Comparison of ENCODE assay signal across 17 cellular contexts in the genomic region with DNA sequence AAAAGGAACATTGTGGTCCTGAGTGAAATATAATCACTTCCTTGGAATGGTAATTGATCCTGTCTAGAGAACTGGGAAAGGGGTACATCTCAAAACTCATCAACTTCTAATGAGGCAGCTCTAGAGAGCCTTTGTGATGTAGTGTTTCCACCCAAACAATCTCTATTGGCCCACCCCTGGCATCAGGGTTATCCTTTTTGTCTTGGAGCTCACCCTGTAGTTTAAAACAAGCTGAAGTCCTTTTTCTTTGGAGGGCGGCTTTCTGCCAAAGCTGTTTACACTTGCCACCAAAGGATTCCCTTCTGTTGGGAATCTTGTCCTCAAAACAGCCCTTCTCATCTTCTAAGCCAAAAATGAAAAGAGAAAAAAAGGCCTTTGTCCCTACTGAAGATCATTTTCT.
DNase-seq lines count a peak whose midpoint lies in the region; ATAC-seq, FAIRE-seq and TF ChIP-seq lines count a peak whose summit lies in the region.
"Had no signal": no experiment of that assay in that cellular context is flagged by ENCODE, and none has a peak within 500 bp of the region (broad histone marks: within the 10 kb centered on the region; RNA-seq: fewer than 3 reads in every experiment).

No MANE protein-coding gene starts in this region.

- CTCF ChIA-PET in WTC11 (lab: Charles Lee): interaction anchor here (0.8 to 1.0 kb wide), 2 partner anchors 12 to 172 kb away, joined by 4 read pairs; no protein-coding TSS in a partner anchor
- CTCF ChIA-PET in activated CD4-positive, alpha-beta T cell treated with anti-CD3 and anti-CD28 coated beads for 36 hours (lab: Charles Lee): no interaction called here

- no peak for TF ChIP-seq POLR2A in GM12891 (IDR thresholded peaks at IDR 0.05; ENCODE audit: low read depth, low read length)

- no peak overlapping the region for H2AFZ ChIP-seq in GM23338

- no peak for DNase-seq in GM23338 (ENCODE audit: low spot score)
- no peak for DNase-seq in WTC11 (ENCODE audit: low spot score)
- peak; percentile 29 for DNase-seq in globus pallidus (ENCODE audit: low spot score)
- peak; percentile 36 for DNase-seq in pons (ENCODE audit: low spot score)
- DNase-seq in activated CD4-positive, alpha-beta T cell treated with anti-CD3 and anti-CD28 coated beads for 36 hours: no peak
- DNase-seq in GM12891 (ENCODE audit: insufficient read length, low spot score): no peak
- DNase-seq: BE2C; CD4-positive, CD25-positive, alpha-beta regulatory T cell; CD8-positive, alpha-beta memory T cell; COR-L47; DMS 273 treated with DMSO at 0.1 percent for 48 hours; DMS53; GDM1; HCEC 1CT had no signal

- H3K36me3 ChIP-seq in GM23338 (ENCODE audit: insufficient read depth): no peaks in the 10 kb centered on the region

- H3K27me3 ChIP-seq in GM23338 (ENCODE audit: insufficient read depth): no peaks in the 10 kb centered on the region
- H3K27me3 ChIP-seq: BE2C had no signal

- no peaks in the 10 kb centered on the region for H3K9me2 ChIP-seq in GM23338 (ENCODE audit: insufficient read depth)

- FAIRE-seq in GM12891 (lab: Jason Lieb, UNC): no peak

- no peaks in the 10 kb centered on the region for H3K9me3 Mint-ChIP-seq in GM23338
- H3K9me3 Mint-ChIP-seq in WTC11: no peaks in the 10 kb centered on the region
- H3K9me3 Mint-ChIP-seq in activated CD4-positive, alpha-beta T cell treated with anti-CD3 and anti-CD28 coated beads for 36 hours (ENCODE audit: low read depth): no peaks in the 10 kb centered on the region
- H3K9me3 Mint-ChIP-seq: CD4-positive, CD25-positive, alpha-beta regulatory T cell; CD8-positive, alpha-beta memory T cell had no signal

- H4K20me1 ChIP-seq in GM23338 (replicated peaks; ENCODE audit: insufficient read depth): no peaks in the 10 kb centered on the region; the same call in 1 of the 2 replicates

- POLR2A ChIA-PET in WTC11 (lab: Charles Lee): interaction anchor here (0.6 kb wide), 1 partner anchor 105 kb away, joined by 3 read pairs; no protein-coding TSS in a partner anchor
- POLR2A ChIA-PET in activated CD4-positive, alpha-beta T cell treated with anti-CD3 and anti-CD28 coated beads for 36 hours (lab: Charles Lee): no interaction called here

- H3K27me3 Mint-ChIP-seq in GM23338 (ENCODE audit: insufficient read depth, low read depth, poor library complexity) (peaks cover 2% of the 10 kb centered on the region), WTC11 (ENCODE audit: low read depth) (no peaks in the 10 kb centered on the region)
- peaks cover 5% of the 10 kb centered on the region for H3K27me3 Mint-ChIP-seq in activated CD4-positive, alpha-beta T cell treated with anti-CD3 and anti-CD28 coated beads for 36 hours

- H3K4me3 Mint-ChIP-seq in GM23338 (no peak overlapping the region), WTC11 (no peak overlapping the region)
- no peak overlapping the region for H3K4me3 Mint-ChIP-seq in activated CD4-positive, alpha-beta T cell treated with anti-CD3 and anti-CD28 coated beads for 36 hours
- H3K4me3 Mint-ChIP-seq: CD4-positive, CD25-positive, alpha-beta regulatory T cell; CD8-positive, alpha-beta memory T cell had no signal

- TF ChIP-seq CTCF in GM23338 (conservative IDR thresholded peaks at IDR 0.05; ENCODE audit: low read depth in 2 of 2) (no peak), WTC11 (IDR thresholded peaks at IDR 0.05) (no peak)

- H3K36me3 Mint-ChIP-seq in GM23338 (ENCODE audit: low read depth) (peaks cover 19% of the 10 kb centered on the region), WTC11 (peaks cover 19% of the 10 kb centered on the region)
- H3K36me3 Mint-ChIP-seq in activated CD4-positive, alpha-beta T cell treated with anti-CD3 and anti-CD28 coated beads for 36 hours (ENCODE audit: low read depth): no peaks in the 10 kb centered on the region
- H3K36me3 Mint-ChIP-seq: CD4-positive, CD25-positive, alpha-beta regulatory T cell; CD8-positive, alpha-beta memory T cell had no signal

- peaks cover 15% of the 10 kb centered on the region for H3K4me1 ChIP-seq in GM23338 (ENCODE audit: insufficient read depth)

- intact Hi-C loops in activated CD4-positive, alpha-beta T cell treated with anti-CD3 and anti-CD28 coated beads for 36 hours (cut with DNase I, micrococcal nuclease): no loop called here

- H3K27ac Mint-ChIP-seq in GM23338: peak overlapping the region; percentile 27; the same call in 1 of the 2 replicates
- no peak overlapping the region; the same call in 1 of the 2 replicates for H3K27ac Mint-ChIP-seq in WTC11
- H3K27ac Mint-ChIP-seq in activated CD4-positive, alpha-beta T cell treated with anti-CD3 and anti-CD28 coated beads for 36 hours: no peak overlapping the region
- H3K27ac Mint-ChIP-seq: CD4-positive, CD25-positive, alpha-beta regulatory T cell; CD8-positive, alpha-beta memory T cell had no signal

- no peaks in the 10 kb centered on the region for H3F3A ChIP-seq in GM23338 (replicated peaks; ENCODE audit: low read depth)

- ATAC-seq in GM23338: peak; percentile 74
- ATAC-seq in WTC11: peak; percentile 84
- ATAC-seq in activated CD4-positive, alpha-beta T cell treated with anti-CD3 and anti-CD28 coated beads for 36 hours: no peak
- ATAC-seq in GM21515 (IDR thresholded peaks at IDR 0.05; ENCODE audit: unreplicated experiment): no peak

- H3K4me1 Mint-ChIP-seq in GM23338 (peaks cover 31% of the 10 kb centered on the region; the same call in 2 of the 3 replicates), WTC11 (peaks cover 41% of the 10 kb centered on the region)
- no peaks in the 10 kb centered on the region for H3K4me1 Mint-ChIP-seq in activated CD4-positive, alpha-beta T cell treated with anti-CD3 and anti-CD28 coated beads for 36 hours
- H3K4me1 Mint-ChIP-seq: CD4-positive, CD25-positive, alpha-beta regulatory T cell; CD8-positive, alpha-beta memory T cell had no signal

- H3K79me2 ChIP-seq in GM23338 (replicated peaks; ENCODE audit: insufficient read depth): 0 out of 2 replicates have a peak, but pooled peaks cover 2% of the 10 kb centered on the region

- H3K4me2 ChIP-seq in GM23338: no peak overlapping the region
- H3K4me2 ChIP-seq: KMS-11 had no signal

- H3K4me3 ChIP-seq in GM23338: no peak overlapping the region

- no peak overlapping the region for H3K27ac ChIP-seq in GM23338 (ENCODE audit: low read depth)
- H3K27ac ChIP-seq: HL-60, KMS-11 had no signal

TF ChIP-seq in GM23338, 12 proteins besides CTCF, POLR2A, EP300 and RAD21 (continues in another document):
- TF ChIP-seq EZH2 (IDR thresholded peaks at IDR 0.05; ENCODE audit: low read depth, unreplicated experiment) (no peak), JUNB (IDR thresholded peaks at IDR 0.05; ENCODE audit: unreplicated experiment) (no peak)

TF ChIP-seq in WTC11, 78 proteins besides CTCF, POLR2A, EP300 and RAD21 (continues in another document):
- TF ChIP-seq, protein P1, sequence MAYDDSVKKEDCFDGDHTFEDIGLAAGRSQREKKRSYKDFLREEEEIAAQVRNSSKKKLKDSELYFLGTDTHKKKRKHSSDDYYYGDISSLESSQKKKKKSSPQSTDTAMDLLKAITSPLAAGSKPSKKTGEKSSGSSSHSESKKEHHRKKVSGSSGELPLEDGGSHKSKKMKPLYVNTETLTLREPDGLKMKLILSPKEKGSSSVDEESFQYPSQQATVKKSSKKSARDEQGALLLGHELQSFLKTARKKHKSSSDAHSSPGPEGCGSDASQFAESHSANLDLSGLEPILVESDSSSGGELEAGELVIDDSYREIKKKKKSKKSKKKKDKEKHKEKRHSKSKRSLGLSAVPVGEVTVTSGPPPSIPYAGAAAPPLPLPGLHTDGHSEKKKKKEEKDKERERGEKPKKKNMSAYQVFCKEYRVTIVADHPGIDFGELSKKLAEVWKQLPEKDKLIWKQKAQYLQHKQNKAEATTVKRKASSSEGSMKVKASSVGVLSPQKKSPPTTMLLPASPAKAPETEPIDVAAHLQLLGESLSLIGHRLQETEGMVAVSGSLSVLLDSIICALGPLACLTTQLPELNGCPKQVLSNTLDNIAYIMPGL (CRISPR knock-in tag; IDR thresholded peaks at IDR 0.05): no peak
- TF ChIP-seq, protein P2, sequence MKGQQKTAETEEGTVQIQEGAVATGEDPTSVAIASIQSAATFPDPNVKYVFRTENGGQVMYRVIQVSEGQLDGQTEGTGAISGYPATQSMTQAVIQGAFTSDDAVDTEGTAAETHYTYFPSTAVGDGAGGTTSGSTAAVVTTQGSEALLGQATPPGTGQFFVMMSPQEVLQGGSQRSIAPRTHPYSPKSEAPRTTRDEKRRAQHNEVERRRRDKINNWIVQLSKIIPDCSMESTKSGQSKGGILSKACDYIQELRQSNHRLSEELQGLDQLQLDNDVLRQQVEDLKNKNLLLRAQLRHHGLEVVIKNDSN (CRISPR knock-in tag; IDR thresholded peaks at IDR 0.05): no peak
- TF ChIP-seq FOXK1 (CRISPR knock-in tag; IDR thresholded peaks at IDR 0.05) (no peak), JUN (CRISPR knock-in tag; IDR thresholded peaks at IDR 0.05) (no peak)

TF ChIP-seq in GM12891, 5 proteins besides CTCF, POLR2A, EP300 and RAD21:
- no peak for TF ChIP-seq TAF1 (IDR thresholded peaks at IDR 0.05; ENCODE audit: low read depth, low read length)
- no peak for TF ChIP-seq POLR2AphosphoS5 (IDR thresholded peaks at IDR 0.05; ENCODE audit: low read depth, low read length)
- TF ChIP-seq POU2F2 (IDR thresholded peaks at IDR 0.05; ENCODE audit: low read depth, low read length): no peak
- no peak for TF ChIP-seq SPI1 (IDR thresholded peaks at IDR 0.05; ENCODE audit: low read depth, low read length)
- TF ChIP-seq PAX5 (IDR thresholded peaks at IDR 0.05; ENCODE audit: insufficient read depth, low read length, severe bottlenecking): no peak

Comparison
In these comparisons a context has a peak if more than half of its experiments do, and no peak if none do; other contexts are left out.
1. ATAC-seq: peak in GM23338 (single experiment) and WTC11 (single experiment); none in activated CD4-positive, alpha-beta T cell treated with anti-CD3 and anti-CD28 coated beads for 36 hours (single experiment) and GM21515 (single experiment).
2. DNase-seq: peak in globus pallidus (single experiment) and pons (single experiment); none in GM23338 (single experiment), WTC11 (single experiment), activated CD4-positive, alpha-beta T cell treated with anti-CD3 and anti-CD28 coated beads for 36 hours (single experiment) and GM12891 (single experiment).